In the genomic region with DNA sequence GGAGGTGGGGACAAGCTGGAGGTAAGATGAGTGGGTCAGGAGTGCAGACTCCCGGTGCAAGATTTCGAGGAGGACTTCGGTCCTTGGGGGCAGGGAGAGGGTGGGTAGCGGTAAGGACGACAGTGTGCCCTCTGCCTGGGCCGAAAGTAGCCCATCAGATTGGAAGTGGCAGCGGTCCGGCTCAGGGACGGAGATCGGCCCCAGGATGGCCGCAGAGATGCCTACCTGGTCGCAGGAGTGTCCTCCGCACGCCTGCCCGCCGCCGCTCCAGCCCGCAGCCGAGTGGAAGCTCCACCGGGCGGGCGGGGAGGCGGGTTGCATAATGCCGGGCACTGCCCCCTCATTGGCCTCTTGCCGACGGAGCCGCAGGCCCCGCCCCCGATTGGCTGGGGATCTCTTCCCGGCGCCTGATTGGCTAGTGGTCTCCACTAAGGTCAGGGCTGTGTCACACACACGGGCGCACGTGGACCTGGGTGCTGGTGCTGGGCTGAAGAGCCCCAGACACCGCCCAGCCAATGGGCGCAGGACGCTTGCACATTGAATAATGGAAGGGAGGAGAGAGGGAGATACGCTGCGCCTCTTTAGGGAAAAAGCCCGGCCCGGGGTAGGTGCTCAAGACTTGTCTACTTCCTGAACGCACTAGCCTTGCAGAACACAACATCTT, we compare ENCODE assay signal across 8 cellular contexts. TPM values are rescaled to one million over a fixed set of nuclear protein-coding genes. Genes with fewer than 3 reads are reported as not detected.
DNase-seq lines count a peak whose midpoint lies in the region; ATAC-seq and TF ChIP-seq lines count a peak whose summit lies in the region.

A gene with protein sequence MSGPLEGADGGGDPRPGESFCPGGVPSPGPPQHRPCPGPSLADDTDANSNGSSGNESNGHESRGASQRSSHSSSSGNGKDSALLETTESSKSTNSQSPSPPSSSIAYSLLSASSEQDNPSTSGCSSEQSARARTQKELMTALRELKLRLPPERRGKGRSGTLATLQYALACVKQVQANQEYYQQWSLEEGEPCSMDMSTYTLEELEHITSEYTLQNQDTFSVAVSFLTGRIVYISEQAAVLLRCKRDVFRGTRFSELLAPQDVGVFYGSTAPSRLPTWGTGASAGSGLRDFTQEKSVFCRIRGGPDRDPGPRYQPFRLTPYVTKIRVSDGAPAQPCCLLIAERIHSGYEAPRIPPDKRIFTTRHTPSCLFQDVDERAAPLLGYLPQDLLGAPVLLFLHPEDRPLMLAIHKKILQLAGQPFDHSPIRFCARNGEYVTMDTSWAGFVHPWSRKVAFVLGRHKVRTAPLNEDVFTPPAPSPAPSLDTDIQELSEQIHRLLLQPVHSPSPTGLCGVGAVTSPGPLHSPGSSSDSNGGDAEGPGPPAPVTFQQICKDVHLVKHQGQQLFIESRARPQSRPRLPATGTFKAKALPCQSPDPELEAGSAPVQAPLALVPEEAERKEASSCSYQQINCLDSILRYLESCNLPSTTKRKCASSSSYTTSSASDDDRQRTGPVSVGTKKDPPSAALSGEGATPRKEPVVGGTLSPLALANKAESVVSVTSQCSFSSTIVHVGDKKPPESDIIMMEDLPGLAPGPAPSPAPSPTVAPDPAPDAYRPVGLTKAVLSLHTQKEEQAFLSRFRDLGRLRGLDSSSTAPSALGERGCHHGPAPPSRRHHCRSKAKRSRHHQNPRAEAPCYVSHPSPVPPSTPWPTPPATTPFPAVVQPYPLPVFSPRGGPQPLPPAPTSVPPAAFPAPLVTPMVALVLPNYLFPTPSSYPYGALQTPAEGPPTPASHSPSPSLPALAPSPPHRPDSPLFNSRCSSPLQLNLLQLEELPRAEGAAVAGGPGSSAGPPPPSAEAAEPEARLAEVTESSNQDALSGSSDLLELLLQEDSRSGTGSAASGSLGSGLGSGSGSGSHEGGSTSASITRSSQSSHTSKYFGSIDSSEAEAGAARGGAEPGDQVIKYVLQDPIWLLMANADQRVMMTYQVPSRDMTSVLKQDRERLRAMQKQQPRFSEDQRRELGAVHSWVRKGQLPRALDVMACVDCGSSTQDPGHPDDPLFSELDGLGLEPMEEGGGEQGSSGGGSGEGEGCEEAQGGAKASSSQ (N-terminal part only) (minus strand): TSS at position 293 of the 664 bp plus-strand sequence. CDS start 1,698 bp downstream, outside the sequence.

- H3K18ac ChIP-seq in neuronal stem cell (ENCODE audit: low read length): peak within 1 kb of the TSS; percentile 94

- H4K20me1 ChIP-seq in SK-N-SH (ENCODE audit: insufficient read depth): peaks cover 9% of the 10 kb centered on the region; the same call in 1 of the 2 replicates

- peak within 1 kb of the TSS; percentile 95 for H2BK15ac ChIP-seq in neuronal stem cell (ENCODE audit: low read length)

- no peak for TF ChIP-seq EP300 in SK-N-SH (IDR thresholded peaks at IDR 0.05; ENCODE audit: borderline replicate concordance in 1 of 2, low read depth in 1 of 2, low read length in 1 of 2)
- peak; percentile 46 for TF ChIP-seq EP300 in gastroesophageal sphincter (IDR thresholded peaks at IDR 0.05)

- DNase-seq in GM10266 (ENCODE audit: extremely low spot score) (peak; percentile 94), MG63 (peak; percentile 86), SK-N-SH (peak; percentile 94), neuronal stem cell (ENCODE audit: low spot score) (peak; percentile 80)
- DNase-seq in activated naive CD4-positive, alpha-beta T cell treated with anti-CD3 and anti-CD28 coated beads, Interleukin-2, amount 50 U/mL, for 16 hours: peak; percentile 87

- POLR2A ChIA-PET in SK-N-SH (lab: Yijun Ruan, JAX): interaction anchor here (0.8 to 2.5 kb wide), 3 partner anchors 13 to 37 kb away, joined by 3 to 19 read pairs (median 3); no protein-coding TSS in a partner anchor

- peak within 1 kb of the TSS; percentile 85 to 95 for H3K27ac ChIP-seq in SK-N-SH (ENCODE audit: low read depth in 2 of 2, low read length in 1 of 2)
- peak within 1 kb of the TSS; percentile 98 to 100 (median 99) for H3K27ac ChIP-seq in gastroesophageal sphincter
- peak within 1 kb of the TSS; percentile 58 for H3K27ac ChIP-seq in neuronal stem cell (replicated peaks; ENCODE audit: low read length)

- H3K79me1 ChIP-seq in neuronal stem cell (ENCODE audit: low read depth, low read length): peaks cover 12% of the 10 kb centered on the region

- H3F3A ChIP-seq in SK-N-SH (replicated peaks; ENCODE audit: insufficient read depth): peaks cover 21% of the 10 kb centered on the region

- 16% methylated on average over 16 of the region's 42 CpGs for WGBS in SK-N-SH (ENCODE audit: low lambda C conversion rate)
- WGBS in gastroesophageal sphincter (ENCODE audit: low coverage in 1 of 2), 2 donors: 0% methylated on average over 1 of the region's 42 CpGs; no CpG with 5 or more reads in 1 of the 2 donors
- WGBS in neuronal stem cell (ENCODE audit: extremely low coverage in 2 of 2, insufficient read length in 2 of 2, insufficient replicate concordance in 1 of 2), 2 donors: no CpG with 5 or more reads among the region's 42 CpGs

- no peak within 1 kb of the TSS for H4K8ac ChIP-seq in neuronal stem cell (ENCODE audit: low read depth, low read length)

- H3K9me2 ChIP-seq in SK-N-SH: no peaks in the 10 kb centered on the region

- H3K4me3 ChIP-seq in MG63: peak within 1 kb of the TSS; percentile 47
- H3K4me3 ChIP-seq in SK-N-SH (ENCODE audit: low read depth in 2 of 2, low read length in 1 of 2): peak within 1 kb of the TSS; percentile 77 to 80
- H3K4me3 ChIP-seq in gastroesophageal sphincter: peak within 1 kb of the TSS; percentile 77 to 79
- peak within 1 kb of the TSS; percentile 54 to 88 for H3K4me3 ChIP-seq in neuronal stem cell (ENCODE audit: low read length in 2 of 2)

- H2AK5ac ChIP-seq in neuronal stem cell (ENCODE audit: low read depth, low read length): peak within 1 kb of the TSS; percentile 43

- TF ChIP-seq RAD21 in SK-N-SH (IDR thresholded peaks at IDR 0.05; ENCODE audit: low read length): no peak

- no peak within 1 kb of the TSS for H2BK12ac ChIP-seq in neuronal stem cell (ENCODE audit: low read length)

- peak within 1 kb of the TSS; percentile 21 for H2BK120ac ChIP-seq in neuronal stem cell (ENCODE audit: low read depth, low read length)

- peak within 1 kb of the TSS; percentile 98 for H3K9ac ChIP-seq in SK-N-SH
- peak within 1 kb of the TSS; percentile 99 for H3K9ac ChIP-seq in neuronal stem cell (ENCODE audit: low read depth, low read length, poor library complexity)

- no peaks in the 10 kb centered on the region for H3K27me3 ChIP-seq in MG63
- no peaks in the 10 kb centered on the region for H3K27me3 ChIP-seq in SK-N-SH (ENCODE audit: insufficient read depth)
- H3K27me3 ChIP-seq in gastroesophageal sphincter: no peaks in the 10 kb centered on the region
- H3K27me3 ChIP-seq in neuronal stem cell (ENCODE audit: control insufficient read depth in 3 of 3, insufficient read depth in 3 of 3, low read depth in 1 of 3, low read length in 3 of 3): no peaks in the 10 kb centered on the region

- no peak within 1 kb of the TSS for H3K4ac ChIP-seq in neuronal stem cell (ENCODE audit: low read length)

- no peak for TF ChIP-seq CTCF in GM10266 (IDR thresholded peaks at IDR 0.05; ENCODE audit: control insufficient read depth, insufficient read depth, low read depth, missing control alignments)
- no peak for TF ChIP-seq CTCF in SK-N-SH (IDR thresholded peaks at IDR 0.05)
- peak in 1 of 4 experiments; percentile 3 for TF ChIP-seq CTCF in gastroesophageal sphincter (IDR thresholded peaks at IDR 0.05)
- TF ChIP-seq CTCF in subcutaneous adipose tissue (IDR thresholded peaks at IDR 0.05; ENCODE audit: low read depth): no peak

- peak; percentile 47 for ATAC-seq in gastroesophageal sphincter
- ATAC-seq in HG03378 (IDR thresholded peaks at IDR 0.05; ENCODE audit: unreplicated experiment): no peak

- peak within 1 kb of the TSS; percentile 91 for H3K14ac ChIP-seq in neuronal stem cell (ENCODE audit: low read length)

- H3K36me3 ChIP-seq in MG63: peaks cover 8% of the 10 kb centered on the region
- H3K36me3 ChIP-seq in SK-N-SH (replicated peaks in 1 of 2; ENCODE audit: control insufficient read depth in 1 of 2, insufficient read depth in 2 of 2, low read length in 1 of 2): peaks cover 4 to 27% of the 10 kb centered on the region in 2 experiments
- peaks cover under 1 to 44% of the 10 kb centered on the region in 2 donors for H3K36me3 ChIP-seq in gastroesophageal sphincter
- H3K36me3 ChIP-seq in neuronal stem cell (replicated peaks in 1 of 2; ENCODE audit: control insufficient read depth in 2 of 2, insufficient read depth in 2 of 2, low read length in 2 of 2): peaks cover 25 to 28% of the 10 kb centered on the region in 2 donors

- H2BK5ac ChIP-seq in neuronal stem cell (ENCODE audit: low read length): peak within 1 kb of the TSS; percentile 90

- H3K9me3 ChIP-seq in MG63: no peaks in the 10 kb centered on the region
- H3K9me3 ChIP-seq in SK-N-SH: no peaks in the 10 kb centered on the region
- no peaks in the 10 kb centered on the region for H3K9me3 ChIP-seq in gastroesophageal sphincter
- no peaks in the 10 kb centered on the region for H3K9me3 ChIP-seq in neuronal stem cell (replicated peaks in 1 of 2; ENCODE audit: control insufficient read depth in 2 of 2, insufficient read depth in 1 of 2, low read depth in 1 of 2, low read length in 2 of 2)

- H3K79me2 ChIP-seq in SK-N-SH (ENCODE audit: insufficient read depth): peaks cover 26% of the 10 kb centered on the region

- H4K91ac ChIP-seq in neuronal stem cell (ENCODE audit: low read depth, low read length, poor library complexity): no peak within 1 kb of the TSS

- peak; percentile 99 for TF ChIP-seq POLR2A in gastroesophageal sphincter (IDR thresholded peaks at IDR 0.05)

- H3K4me1 ChIP-seq in SK-N-SH (ENCODE audit: control insufficient read depth in 1 of 2, insufficient read depth in 2 of 2, low read depth in 1 of 2, low read length in 1 of 2): peaks cover 36 to 47% of the 10 kb centered on the region in 2 experiments; a peak in 3 of 4 replicates
- peaks cover 0 to 58% (median 32%) of the 10 kb centered on the region in 3 donors for H3K4me1 ChIP-seq in gastroesophageal sphincter
- peaks cover 31 to 39% of the 10 kb centered on the region in 2 donors for H3K4me1 ChIP-seq in neuronal stem cell (ENCODE audit: control insufficient read depth in 2 of 2, insufficient read depth in 1 of 2, low read depth in 1 of 2, low read length in 2 of 2)

- H3K4me2 ChIP-seq in SK-N-SH: peak within 1 kb of the TSS; percentile 95
- H3K4me2 ChIP-seq in neuronal stem cell (ENCODE audit: insufficient read depth, low read length, poor library complexity, severe bottlenecking): peak within 1 kb of the TSS; percentile 100

- peak within 1 kb of the TSS; percentile 77 for H3K23ac ChIP-seq in neuronal stem cell (ENCODE audit: low read depth, low read length, poor library complexity)

- H2AFZ ChIP-seq in SK-N-SH (ENCODE audit: low read depth) (no peak within 1 kb of the TSS), neuronal stem cell (ENCODE audit: low read length) (peak within 1 kb of the TSS; percentile 80)

- CTCF ChIA-PET in SK-N-SH (lab: Yijun Ruan, JAX): interaction anchor here (1.0 to 3.1 kb wide), 6 partner anchors 12 to 33 kb away, joined by 3 to 15 read pairs (median 4); partner anchors contain the start of genes ALOXE3 and HES7

RNA-seq across cellular contexts. Expression of the gene that starts here (rescaled TPM):
- 1.3 and 7.9 TPM in 2 replicates for total RNA-seq in MG63 (2014; rRNA removed; shearing (Covaris generic); ENCODE audit: low replicate concordance)
- polyA plus RNA-seq in SK-N-SH (2012; rRNA removed): 32.7 and 56.8 TPM in 2 replicates
- polyA plus RNA-seq in SK-N-SH (2012; cell fraction: cytosol; rRNA removed): 2.7 and 4.0 TPM in 2 replicates
- polyA plus RNA-seq in SK-N-SH (2012; cell fraction: nucleus; rRNA removed): 201 and 297 TPM in 2 replicates
- total RNA-seq in gastroesophageal sphincter: 100 to 1,000 TPM in 3 of 4 donors, 10 to 100 TPM in 1; 67.1 to 188 (median 136) TPM
- 17.0 TPM for polyA plus RNA-seq in neuronal stem cell (2013, experiment 1 of 2)
- 18.7 TPM for polyA plus RNA-seq in neuronal stem cell (2013, experiment 2 of 2)
- 100 to 1,000 TPM in 3 of 4 donors, 10 to 100 TPM in 1; 95.2 to 186 (median 121) TPM for total RNA-seq in subcutaneous adipose tissue
